Comparison of ENCODE assay signal across 15 cellular contexts in genomic region chr5:132447196-132447595, GRCh38. TPM values are rescaled to one million over a fixed set of nuclear protein-coding genes. Genes with fewer than 3 reads are reported as not detected.
A peak's percentile ranks its signal among the peaks of the same experiment; 100 is the strongest.
DNase-seq lines count a peak whose midpoint lies in the region; ATAC-seq lines count a peak whose summit lies in the region.
"Had no signal": no experiment of that assay in that cellular context is flagged by ENCODE, and none has a peak within 500 bp of the region (broad histone marks: within the 10 kb centered on the region; RNA-seq: fewer than 3 reads in every experiment).

No MANE protein-coding gene starts in this region.

- H3K36me3 Mint-ChIP-seq in naive thymus-derived CD4-positive, alpha-beta T cell = peaks cover 11 to 57% (median 45%) of the 10 kb centered on the region in 5 donors

- H3K4me1 ChIP-seq in right cardiac atrium (ENCODE audit: control insufficient read depth, insufficient read depth, low read length) = peaks cover 26% of the 10 kb centered on the region
- H3K4me1 ChIP-seq in naive thymus-derived CD4-positive, alpha-beta T cell (ENCODE audit: control insufficient read depth in 2 of 2, insufficient read depth in 2 of 2, low read length in 2 of 2) = peaks cover 49 to 74% of the 10 kb centered on the region in 2 donors
- peaks cover 33% of the 10 kb centered on the region for H3K4me1 ChIP-seq in effector memory CD4-positive, alpha-beta T cell (ENCODE audit: control insufficient read depth, insufficient read depth, low read length, poor library complexity, severe bottlenecking)

- CTCF ChIA-PET in naive thymus-derived CD4-positive, alpha-beta T cell (lab: Charles Lee) = interaction anchor here (0.6 to 1.7 kb wide), 10 partner anchors 8 to 60 kb away, joined by 3 to 5 read pairs (median 4); partner anchors contain the start of gene IRF1

- no peaks in the 10 kb centered on the region for H3K27me3 Mint-ChIP-seq in naive thymus-derived CD4-positive, alpha-beta T cell
- H3K27me3 Mint-ChIP-seq: stimulated activated naive B cell treated with anti-CD40 and anti-IgM and Interleukin-4, amounts not matched to agents 10 μg/mL and 1 μg/mL and 100 μg/mL, for 72 hours had no signal

- peak overlapping the region in 9 of 10 donors; percentile 27 to 71 (median 58) for H3K4me3 Mint-ChIP-seq in naive thymus-derived CD4-positive, alpha-beta T cell
- H3K4me3 Mint-ChIP-seq: stimulated activated naive B cell treated with anti-CD40 and anti-IgM and Interleukin-4, amounts not matched to agents 10 μg/mL and 1 μg/mL and 100 μg/mL, for 72 hours had no signal

- peaks cover 47 to 89% (median 74%) of the 10 kb centered on the region in 7 donors for H3K4me1 Mint-ChIP-seq in naive thymus-derived CD4-positive, alpha-beta T cell

- POLR2A ChIA-PET in naive thymus-derived CD4-positive, alpha-beta T cell (lab: Charles Lee) = interaction anchor here (0.8 to 4.3 kb wide), 15 partner anchors 9 to 43 kb away, joined by 3 to 41 read pairs (median 7); partner anchors contain the start of gene IRF1

- H3K27ac Mint-ChIP-seq in naive thymus-derived CD4-positive, alpha-beta T cell = peak overlapping the region; percentile 25 to 94 (median 75)
- H3K27ac Mint-ChIP-seq: activated T-helper 2 cell treated with anti-CD3 and anti-CD28 coated beads, Interferon-gamma antibody, Interleukin-2, Interleukin-4, amounts not matched to agents 10 μg/mL and 5 μg/mL and 100 μg/mL, durations not matched to agents 14 hours and 24 hours and 36 hours; progenitor cell of endocrine pancreas; stimulated activated naive B cell treated with anti-CD40 and anti-IgM and Interleukin-4, amounts not matched to agents 10 μg/mL and 1 μg/mL and 100 μg/mL, for 72 hours had no signal

- peak in 1 of 2 donors; percentile 4 for ATAC-seq in right cardiac atrium
- ATAC-seq in Right ventricle myocardium inferior = no peak
- peak; percentile 46 for ATAC-seq in naive thymus-derived CD4-positive, alpha-beta T cell
- ATAC-seq in GM19351 (IDR thresholded peaks at IDR 0.05; ENCODE audit: unreplicated experiment) = no peak
- ATAC-seq: stimulated activated naive B cell treated with anti-CD40 and anti-IgM and Interleukin-4, amounts not matched to agents 10 μg/mL and 1 μg/mL and 100 μg/mL, for 72 hours had no signal

- no peaks in the 10 kb centered on the region for H3K9me3 ChIP-seq in right cardiac atrium (ENCODE audit: control insufficient read depth, low read length)
- no peaks in the 10 kb centered on the region for H3K9me3 ChIP-seq in naive thymus-derived CD4-positive, alpha-beta T cell (ENCODE audit: control insufficient read depth in 2 of 3, low read length in 3 of 3)
- H3K9me3 ChIP-seq in effector memory CD4-positive, alpha-beta T cell (ENCODE audit: control insufficient read depth, low read length) = no peaks in the 10 kb centered on the region
- H3K9me3 ChIP-seq: HAP-1 had no signal

- intact Hi-C loops in right cardiac atrium (cut with DNase I) = no loop called here
- intact Hi-C loops in Right ventricle myocardium inferior (cut with DNase I) = no loop called here
- intact Hi-C loops in naive thymus-derived CD4-positive, alpha-beta T cell (cut with micrococcal nuclease) = loop anchor here in 1 of 2 donors (1.0 kb wide), 1 partner anchor 10 kb away; no protein-coding TSS in a partner anchor

- H3K4me3 ChIP-seq in right cardiac atrium (ENCODE audit: low read length) = no peak overlapping the region
- peak overlapping the region; percentile 3 for H3K4me3 ChIP-seq in naive thymus-derived CD4-positive, alpha-beta T cell (ENCODE audit: low read length)
- no peak overlapping the region for H3K4me3 ChIP-seq in effector memory CD4-positive, alpha-beta T cell (ENCODE audit: insufficient read depth, low read depth, low read length, poor library complexity, severe bottlenecking)
- H3K4me3 ChIP-seq: HAP-1 had no signal

- DNase-seq in right cardiac atrium = no peak
- no peak for DNase-seq in Right ventricle myocardium inferior (ENCODE audit: missing footprints)
- peak; percentile 14 for DNase-seq in cerebellar cortex (ENCODE audit: low spot score)
- no peak for DNase-seq in naive thymus-derived CD4-positive, alpha-beta T cell
- DNase-seq in stimulated activated CD4-positive, alpha-beta T cell treated with anti-CD3 and anti-CD28 coated beads, Interleukin-4, amount 100 ng/mL, for 1 hour = no peak
- DNase-seq in effector memory CD4-positive, alpha-beta T cell = no peak
- DNase-seq in NCI-H226 = no peak
- DNase-seq: activated CD4-positive, CD25-positive, alpha-beta regulatory T cell; GF-D8; NCI-H2171; stimulated activated naive B cell treated with anti-CD40 and anti-IgM and Interleukin-4, amounts not matched to agents 10 μg/mL and 1 μg/mL and 100 μg/mL, for 72 hours had no signal

- H3K9me3 Mint-ChIP-seq in naive thymus-derived CD4-positive, alpha-beta T cell = no peaks in the 10 kb centered on the region
- H3K9me3 Mint-ChIP-seq: activated T-helper 2 cell treated with anti-CD3 and anti-CD28 coated beads, Interferon-gamma antibody, Interleukin-2, Interleukin-4, amounts not matched to agents 10 μg/mL and 5 μg/mL and 100 μg/mL, durations not matched to agents 14 hours and 24 hours and 36 hours; stimulated activated naive B cell treated with anti-CD40 and anti-IgM and Interleukin-4, amounts not matched to agents 10 μg/mL and 1 μg/mL and 100 μg/mL, for 72 hours had no signal

- H3K36me3 ChIP-seq in naive thymus-derived CD4-positive, alpha-beta T cell (ENCODE audit: control insufficient read depth in 2 of 3, insufficient read depth in 3 of 3, low read length in 3 of 3) = peaks cover 0 to 23% (median 20%) of the 10 kb centered on the region in 3 experiments
- H3K36me3 ChIP-seq in effector memory CD4-positive, alpha-beta T cell (ENCODE audit: control insufficient read depth, insufficient read depth, low read length) = peaks cover 19% of the 10 kb centered on the region
- H3K36me3 ChIP-seq: HAP-1 had no signal

- WGBS in right cardiac atrium = 94% methylated on average over 2 of the region's 2 CpGs

- H3K27me3 ChIP-seq in right cardiac atrium (ENCODE audit: control insufficient read depth, insufficient read depth) = no peaks in the 10 kb centered on the region
- no peaks in the 10 kb centered on the region for H3K27me3 ChIP-seq in naive thymus-derived CD4-positive, alpha-beta T cell (ENCODE audit: control insufficient read depth in 2 of 2, insufficient read depth in 2 of 2, low read length in 2 of 2)
- H3K27me3 ChIP-seq in effector memory CD4-positive, alpha-beta T cell (replicated peaks; ENCODE audit: control insufficient read depth, insufficient read depth, low read length, poor library complexity, severe bottlenecking) = no peaks in the 10 kb centered on the region

- H3K27ac ChIP-seq in right cardiac atrium (ENCODE audit: low read length) = peak overlapping the region; percentile 60
- peak overlapping the region; percentile 35 for H3K27ac ChIP-seq in naive thymus-derived CD4-positive, alpha-beta T cell (ENCODE audit: low read depth, low read length)
- no peak overlapping the region for H3K27ac ChIP-seq in effector memory CD4-positive, alpha-beta T cell (ENCODE audit: insufficient read depth, low read length, poor library complexity, severe bottlenecking)

RNA-seq across cellular contexts. Expression of gene IRF1, which starts 43.4 kb away (rescaled TPM):
- total RNA-seq in right cardiac atrium (10 to 100 TPM in 3 of 4 donors, 1 to 10 TPM in 1; 9.4 to 17.9 (median 13.8) TPM), Right ventricle myocardium inferior (12.7 TPM)
- 11.7 TPM for polyA plus RNA-seq in right cardiac atrium
- 100 to 1,000 TPM; 118 to 632 (median 549) TPM for total RNA-seq in naive thymus-derived CD4-positive, alpha-beta T cell
- 100 to 1,000 TPM; 148 to 174 TPM for polyA plus RNA-seq in naive thymus-derived CD4-positive, alpha-beta T cell
